8 cellular contexts compared by ENCODE assay signal in genomic region chr3:57227930-57228733, GRCh38. TPM values are rescaled to one million over a fixed set of nuclear protein-coding genes. Genes with fewer than 3 reads are reported as not detected.
A peak's percentile ranks its signal among the peaks of the same experiment; 100 is the strongest.
DNase-seq lines count a peak whose midpoint lies in the region; ATAC-seq and TF ChIP-seq lines count a peak whose summit lies in the region.

No MANE protein-coding gene starts in this region.

- peak overlapping the region; percentile 80 for H3K27ac Mint-ChIP-seq in T-helper 2 cell treated with Interferon-gamma antibody and Interleukin-4, amounts not matched to agents 5 μg/mL and 100 μg/mL, for 36 hours

- 0 to 1% (median 0%) methylated on average over 58 to 70 of the region's 70 CpGs for whole genome bisulfite sequencing in psoas muscle, 3 donors

- in situ Hi-C loops in astrocyte of the spinal cord (cut with HindIII; ENCODE audit: low sequenced_read_pairs) = no loop called here

- peaks cover 36% of the 10 kb centered on the region for H3K4me1 Mint-ChIP-seq in T-helper 2 cell treated with Interferon-gamma antibody and Interleukin-4, amounts not matched to agents 5 μg/mL and 100 μg/mL, for 36 hours (ENCODE audit: low read depth)

- H3K36me3 Mint-ChIP-seq in T-helper 2 cell treated with Interferon-gamma antibody and Interleukin-4, amounts not matched to agents 5 μg/mL and 100 μg/mL, for 36 hours (ENCODE audit: low read depth) = peaks cover 4% of the 10 kb centered on the region

- TF ChIP-seq CTCF in HL-60 (IDR thresholded peaks at IDR 0.05; ENCODE audit: insufficient read depth, low read length) (no peak), astrocyte of the spinal cord (IDR thresholded peaks at IDR 0.05; ENCODE audit: low read depth, low read length) (no peak), psoas muscle (IDR thresholded peaks at IDR 0.05) (no peak)

- intact Hi-C loops in psoas muscle (cut with DNase I) = loop anchor here (5.0 to 10.0 kb wide), 4 partner anchors 56 to 233 kb away; partner anchors contain the start of gene IL17RD (in 1 of the 2)

- H3K9me3 ChIP-seq in psoas muscle = no peaks in the 10 kb centered on the region

- H3K27ac ChIP-seq in HL-60 (replicated peaks) (peak overlapping the region; percentile 85), psoas muscle (peak overlapping the region; percentile 98)

- H3K36me3 ChIP-seq in psoas muscle (ENCODE audit: insufficient read depth in 1 of 2, low read depth in 1 of 2) = no peaks in the 10 kb centered on the region

- H3K9me3 Mint-ChIP-seq in T-helper 2 cell treated with Interferon-gamma antibody and Interleukin-4, amounts not matched to agents 5 μg/mL and 100 μg/mL, for 36 hours = no peaks in the 10 kb centered on the region

- ATAC-seq in GM19463 (IDR thresholded peaks at IDR 0.05; ENCODE audit: unreplicated experiment) (peak; percentile 32), psoas muscle (peak; percentile 69 to 80 (median 74))

- peak overlapping the region; percentile 84 for H3K4me3 ChIP-seq in HL-60 (replicated peaks; ENCODE audit: insufficient read depth, low read length)
- H3K4me3 ChIP-seq in astrocyte of the spinal cord (ENCODE audit: low read depth, low read length) = peak overlapping the region; percentile 84
- peak overlapping the region; percentile 89 for H3K4me3 ChIP-seq in psoas muscle

- H3K27me3 Mint-ChIP-seq in T-helper 2 cell treated with Interferon-gamma antibody and Interleukin-4, amounts not matched to agents 5 μg/mL and 100 μg/mL, for 36 hours (ENCODE audit: low read depth) = no peaks in the 10 kb centered on the region

- peak; percentile 76 for DNase-seq in COLO668 (lab: John Stamatoyannopoulos, UW; ENCODE audit: unreplicated experiment)
- peak in 1 of 2 experiments; percentile 46 for DNase-seq in HL-60 (ENCODE audit: low read depth in 1 of 2, low spot score in 1 of 2)
- peak; percentile 46 for DNase-seq in T-helper 2 cell treated with Interferon-gamma antibody and Interleukin-4, amounts not matched to agents 5 μg/mL and 100 μg/mL, for 36 hours (ENCODE audit: low spot score)
- peak; percentile 69 for DNase-seq in astrocyte of the spinal cord (ENCODE audit: low read depth, low spot score)
- DNase-seq in hepatic stellate cell (ENCODE audit: low spot score) = peak; percentile 54
- DNase-seq in psoas muscle = peak; percentile 53 to 81
- DNase-seq in NCI-H2029 treated with DMSO at 0.1 percent for 48 hours (lab: John Stamatoyannopoulos, UW) = no peak

- H3K27me3 ChIP-seq in HL-60 (ENCODE audit: insufficient read depth, poor library complexity, severe bottlenecking) (no peaks in the 10 kb centered on the region), psoas muscle (ENCODE audit: insufficient read depth in 3 of 3, low read length in 2 of 3) (no peaks in the 10 kb centered on the region)

- peaks cover 20% of the 10 kb centered on the region for H3K4me1 ChIP-seq in psoas muscle

- peak overlapping the region; percentile 94 for H3K4me3 Mint-ChIP-seq in T-helper 2 cell treated with Interferon-gamma antibody and Interleukin-4, amounts not matched to agents 5 μg/mL and 100 μg/mL, for 36 hours

RNA-seq across cellular contexts. Expression of gene APPL1, which starts 0.6 kb away (rescaled TPM):
- 10 to 100 TPM; 34.9 to 56.4 (median 50.9) TPM for total RNA-seq in psoas muscle
- 10 to 100 TPM; 14.4 to 50.0 (median 15.4) TPM for polyA plus RNA-seq in psoas muscle

RNA-seq across cellular contexts. Expression of gene HESX1, which starts 28.4 kb away (rescaled TPM):
- under 1 TPM in 3 of 4 donors, not detected in 1; 0.30 to 0.46 (median 0.34) TPM for total RNA-seq in psoas muscle
- polyA plus RNA-seq in psoas muscle = under 1 TPM; 0.18 to 0.39 (median 0.25) TPM
